1 cellular context compared by ENCODE assay signal in genomic region chr3:24199305-24199704, GRCh38.
TF ChIP-seq lines count a peak whose summit lies in the region.

No MANE protein-coding gene starts in this region.

TF ChIP-seq in HEK293, 187 proteins besides CTCF, POLR2A, EP300 and RAD21 (continued from another document):
- TF ChIP-seq ZSCAN18 (tag by site-specific recombination; IDR thresholded peaks at IDR 0.05) = no peak
- TF ChIP-seq ZNF658 (tag by site-specific recombination; IDR thresholded peaks at IDR 0.05) = no peak
- no peak for TF ChIP-seq PRDM2 (tag by site-specific recombination; IDR thresholded peaks at IDR 0.05; ENCODE audit: borderline replicate concordance)
- TF ChIP-seq ZNF513 (tag by site-specific recombination; IDR thresholded peaks at IDR 0.05) = no peak
- no peak for TF ChIP-seq ZNF571 (tag by site-specific recombination; IDR thresholded peaks at IDR 0.05)
- TF ChIP-seq ZFP41 (tag by site-specific recombination; IDR thresholded peaks at IDR 0.05; ENCODE audit: borderline replicate concordance) = no peak
- TF ChIP-seq ZBTB17 (tag by site-specific recombination; IDR thresholded peaks at IDR 0.05) = no peak
- no peak for TF ChIP-seq ZNF544 (tag by site-specific recombination; IDR thresholded peaks at IDR 0.05)
- TF ChIP-seq TCF7L2 (IDR thresholded peaks at IDR 0.05; ENCODE audit: borderline replicate concordance, low read depth, low read length) = no peak
- peak; percentile 39; the same call in 1 of the 2 replicates for TF ChIP-seq WT1 (tag by site-specific recombination; IDR thresholded peaks at IDR 0.05)
- TF ChIP-seq ZNF843 (tag by site-specific recombination; IDR thresholded peaks at IDR 0.05) = 0 out of 2 replicates have a peak, but pooled peaks have one; percentile 24
- TF ChIP-seq ZNF248 (tag by site-specific recombination; IDR thresholded peaks at IDR 0.05) = no peak
- no peak for TF ChIP-seq ZFHX2 (tag by site-specific recombination; conservative IDR thresholded peaks at IDR 0.05)
- TF ChIP-seq ZBTB10 (tag by site-specific recombination; IDR thresholded peaks at IDR 0.05) = no peak
- no peak for TF ChIP-seq ZNF548 (tag by site-specific recombination; IDR thresholded peaks at IDR 0.05)
- no peak for TF ChIP-seq YY2 (tag by site-specific recombination; IDR thresholded peaks at IDR 0.05)
- TF ChIP-seq ZNF121 (tag by site-specific recombination; IDR thresholded peaks at IDR 0.05) = no peak
- no peak for TF ChIP-seq ZNF747 (tag by site-specific recombination; IDR thresholded peaks at IDR 0.05)
- TF ChIP-seq ZNF555 (tag by site-specific recombination; conservative IDR thresholded peaks at IDR 0.05) = no peak
- TF ChIP-seq ZNF530 (tag by site-specific recombination; IDR thresholded peaks at IDR 0.05; ENCODE audit: low read depth) = no peak
- no peak for TF ChIP-seq HOXA7 (CRISPR knock-in tag; IDR thresholded peaks at IDR 0.05; ENCODE audit: borderline replicate concordance)
- no peak for TF ChIP-seq ZNF2 (tag by site-specific recombination; IDR thresholded peaks at IDR 0.05)
TF ChIP-seq in HEK293: peak in this region for 4.
